Comparison of ENCODE assay signal across 11 cellular contexts in genomic region chr17:60757437-60757836, GRCh38.
"Had no signal": no experiment of that assay in that cellular context is flagged by ENCODE, and none has a peak within 500 bp of the region (broad histone marks: within the 10 kb centered on the region; RNA-seq: fewer than 3 reads in every experiment).

No MANE protein-coding gene starts in this region.

- FAIRE-seq: H1, H54 had no signal

- DNase-seq: GM23248, GOT3, H7, H9, HCEC 1CT, HFFc6 had no signal

- H3K9ac ChIP-seq: GM23248 had no signal

- H3K4me2 ChIP-seq: GM23338 had no signal

- H3K27ac ChIP-seq: GM23248 had no signal

- ATAC-seq: GM23338, HCT116 had no signal

- H3K4me1 ChIP-seq: HAP-1 had no signal

- H3K36me3 ChIP-seq: HAP-1 had no signal

- H3K4me3 ChIP-seq: GM23248, GM23338, HAP-1 had no signal

- H3K9me3 ChIP-seq: HAP-1 had no signal

- H2AFZ ChIP-seq: GM23248, GM23338 had no signal
